Comparison of ENCODE assay signal across 7 cellular contexts in genomic region chr11:72111300-72111699, GRCh38. TPM values are rescaled to one million over a fixed set of nuclear protein-coding genes. Genes with fewer than 3 reads are reported as not detected.
DNase-seq lines count a peak whose midpoint lies in the region; FAIRE-seq and TF ChIP-seq lines count a peak whose summit lies in the region.

No MANE protein-coding gene starts in this region.

- H3K4me1 Mint-ChIP-seq in activated naive CD8-positive, alpha-beta T cell (ENCODE audit: low read depth): peaks cover 18% of the 10 kb centered on the region

- H3K36me3 ChIP-seq in HUES6 (ENCODE audit: control insufficient read depth, insufficient read depth, low read length): peaks cover 21% of the 10 kb centered on the region
- peaks cover 0 to 9% of the 10 kb centered on the region in 2 experiments for H3K36me3 ChIP-seq in keratinocyte (ENCODE audit: control insufficient read depth in 2 of 2, extremely low read depth in 1 of 2, insufficient read depth in 2 of 2, low read length in 2 of 2)
- H3K36me3 ChIP-seq in stomach smooth muscle (ENCODE audit: control insufficient read depth in 2 of 2, insufficient read depth in 2 of 2, low read length in 2 of 2): no peaks in the 10 kb centered on the region

- H3K36me3 Mint-ChIP-seq in activated naive CD8-positive, alpha-beta T cell: peaks cover 10% of the 10 kb centered on the region

- H3K9ac ChIP-seq in HUES6 (ENCODE audit: low read length) (peak overlapping the region; percentile 98), keratinocyte (ENCODE audit: control insufficient read depth, extremely low read depth, insufficient read depth, low read length) (peak overlapping the region; percentile 99), stomach smooth muscle (ENCODE audit: low read length in 2 of 2) (peak overlapping the region; percentile 91 to 100)

- H3K27ac ChIP-seq in HUES6 (ENCODE audit: low read depth, low read length): peak overlapping the region; percentile 28; the same call in 1 of the 2 replicates
- peak overlapping the region; percentile 99 for H3K27ac ChIP-seq in keratinocyte (ENCODE audit: control insufficient read depth, insufficient read depth, low read length)
- peak overlapping the region; percentile 100 for H3K27ac ChIP-seq in stomach smooth muscle (ENCODE audit: low read length)

- peaks cover 12% of the 10 kb centered on the region for H3K4me1 ChIP-seq in HUES6 (ENCODE audit: control insufficient read depth, insufficient read depth, low read length)
- peaks cover 42% of the 10 kb centered on the region for H3K4me1 ChIP-seq in keratinocyte (ENCODE audit: control insufficient read depth, extremely low read depth, insufficient read depth, low read length)
- peaks cover 17% of the 10 kb centered on the region for H3K4me1 ChIP-seq in stomach smooth muscle (ENCODE audit: control insufficient read depth, insufficient read depth, low read length)

- no peaks in the 10 kb centered on the region for H3K27me3 ChIP-seq in HUES6 (ENCODE audit: control insufficient read depth, insufficient read depth, low read length)
- H3K27me3 ChIP-seq in keratinocyte (ENCODE audit: control insufficient read depth, extremely low read depth, insufficient read depth, low read length): no peaks in the 10 kb centered on the region
- peaks cover 0 to under 1% of the 10 kb centered on the region in 2 donors for H3K27me3 ChIP-seq in stomach smooth muscle (ENCODE audit: control insufficient read depth in 1 of 2, insufficient read depth in 2 of 2, low read length in 2 of 2)

- no peak overlapping the region for H2AFZ ChIP-seq in keratinocyte (ENCODE audit: control insufficient read depth, low read length)

- TF ChIP-seq CTCF in keratinocyte (optimal IDR thresholded peaks at IDR 0.05 in 1 of 3, IDR thresholded peaks at IDR 0.05 in 1 of 3, conservative IDR thresholded peaks at IDR 0.05 in 1 of 3; ENCODE audit: extremely low read depth in 1 of 3, insufficient read depth in 2 of 3, low read length in 3 of 3): no peak

- peak overlapping the region; percentile 99 for H3K27ac Mint-ChIP-seq in activated naive CD8-positive, alpha-beta T cell

- H3K9me3 ChIP-seq in HUES6 (ENCODE audit: control insufficient read depth, insufficient read depth, low read depth, low read length) (no peaks in the 10 kb centered on the region), keratinocyte (ENCODE audit: control insufficient read depth, low read depth, low read length) (no peaks in the 10 kb centered on the region), stomach smooth muscle (ENCODE audit: control insufficient read depth in 2 of 2, low read length in 2 of 2) (no peaks in the 10 kb centered on the region)

- no peaks in the 10 kb centered on the region for H3K27me3 Mint-ChIP-seq in activated naive CD8-positive, alpha-beta T cell

- dilution Hi-C loops in keratinocyte (cut with MboI; ENCODE audit: extremely low pct_ligation_motif_present, low sequenced_read_pairs): no loop called here

- no peaks in the 10 kb centered on the region for H4K20me1 ChIP-seq in keratinocyte (ENCODE audit: control insufficient read depth, extremely low read depth, insufficient read depth, low read length)

- peaks cover 3% of the 10 kb centered on the region for H3K79me2 ChIP-seq in keratinocyte (ENCODE audit: control insufficient read depth, insufficient read depth, low read length)

- peak overlapping the region; percentile 95 for H3K4me3 Mint-ChIP-seq in activated naive CD8-positive, alpha-beta T cell

- FAIRE-seq in keratinocyte (lab: Jason Lieb, UNC) (no peak), RCC 7860 (lab: Jason Lieb, UNC) (no peak)

- H3K9me3 Mint-ChIP-seq in activated naive CD8-positive, alpha-beta T cell (ENCODE audit: low read depth): no peaks in the 10 kb centered on the region

- DNase-seq in keratinocyte (ENCODE audit: low read depth, low spot score) (no peak), RCC 7860 (ENCODE audit: low spot score) (no peak), Kasumi-1 (lab: John Stamatoyannopoulos, UW) (no peak), GOT3 (lab: John Stamatoyannopoulos, UW) (no peak)

- H3K9me1 ChIP-seq in keratinocyte (ENCODE audit: control insufficient read depth, extremely low read depth, insufficient read depth, low read length): no peaks in the 10 kb centered on the region

- H3K4me3 ChIP-seq in HUES6 (ENCODE audit: low read depth, low read length) (peak overlapping the region; percentile 75), keratinocyte (ENCODE audit: control insufficient read depth in 2 of 3, extremely low read depth in 1 of 3, insufficient read depth in 2 of 3, low read depth in 1 of 3, low read length in 3 of 3) (peak overlapping the region in 2 of 3 experiments; percentile 50 to 91), stomach smooth muscle (ENCODE audit: low read length in 2 of 2) (peak overlapping the region; percentile 64 to 92)

- H3K4me2 ChIP-seq in keratinocyte (ENCODE audit: control insufficient read depth, extremely low read depth, insufficient read depth, low read depth, low read length): peak overlapping the region; percentile 85

RNA-seq across cellular contexts. Expression of gene ANAPC15, which starts 1.2 kb away (rescaled TPM):
- polyA plus RNA-seq in keratinocyte: 42.1 to 90.8 TPM (median 70.9 TPM) in 3 replicates
- polyA plus RNA-seq in keratinocyte (2011; ENCODE audit: low read depth): 32.4 TPM
- polyA plus RNA-seq in keratinocyte (2011; cell fraction: cytosol; rRNA removed): 67.7 and 99.0 TPM in 2 replicates
- polyA plus RNA-seq in keratinocyte (2011; cell fraction: nucleus; rRNA removed): 24.9 and 32.3 TPM in 2 replicates
- polyA plus RNA-seq in keratinocyte (2012; ENCODE audit: low replicate concordance): 30.4 and 94.9 TPM in 2 replicates
- polyA minus RNA-seq in keratinocyte: 33.1 to 60.4 TPM (median 34.0 TPM) in 3 replicates
- polyA minus RNA-seq in keratinocyte (2011; cell fraction: cytosol; rRNA and poly(A)+ RNA removed): 16.9 TPM
- polyA minus RNA-seq in keratinocyte (2011; cell fraction: nucleus; rRNA and poly(A)+ RNA removed): 3.2 and 6.1 TPM in 2 replicates

RNA-seq across cellular contexts. Expression of gene TOMT, which starts 5.6 kb away (rescaled TPM):
- not detected in 3 replicates for polyA plus RNA-seq in keratinocyte
- polyA plus RNA-seq in keratinocyte (2011; ENCODE audit: low read depth): not detected
- not detected in 2 replicates for polyA plus RNA-seq in keratinocyte (2011; cell fraction: cytosol; rRNA removed)
- polyA plus RNA-seq in keratinocyte (2011; cell fraction: nucleus; rRNA removed): not detected in 2 replicates
- polyA plus RNA-seq in keratinocyte (2012; ENCODE audit: low replicate concordance): not detected in 2 replicates
- not detected in 3 replicates for polyA minus RNA-seq in keratinocyte
- polyA minus RNA-seq in keratinocyte (2011; cell fraction: cytosol; rRNA and poly(A)+ RNA removed): not detected
- not detected in 2 replicates for polyA minus RNA-seq in keratinocyte (2011; cell fraction: nucleus; rRNA and poly(A)+ RNA removed)

RNA-seq across cellular contexts. Expression of gene LAMTOR1, which starts 8.2 kb away (rescaled TPM):
- 88.5 to 151 TPM (median 131 TPM) in 3 replicates for polyA plus RNA-seq in keratinocyte
- polyA plus RNA-seq in keratinocyte (2011; ENCODE audit: low read depth): 8.6 TPM
- 134 and 162 TPM in 2 replicates for polyA plus RNA-seq in keratinocyte (2011; cell fraction: cytosol; rRNA removed)
- 63.4 and 68.9 TPM in 2 replicates for polyA plus RNA-seq in keratinocyte (2011; cell fraction: nucleus; rRNA removed)
- polyA plus RNA-seq in keratinocyte (2012; ENCODE audit: low replicate concordance): 82.4 and 135 TPM in 2 replicates
- polyA minus RNA-seq in keratinocyte: 210 to 319 TPM (median 261 TPM) in 3 replicates
- polyA minus RNA-seq in keratinocyte (2011; cell fraction: cytosol; rRNA and poly(A)+ RNA removed): 159 TPM
- 28.0 and 29.3 TPM in 2 replicates for polyA minus RNA-seq in keratinocyte (2011; cell fraction: nucleus; rRNA and poly(A)+ RNA removed)

RNA-seq across cellular contexts. Expression of gene FOLR3, which starts 24.2 kb away (rescaled TPM):
- polyA plus RNA-seq in keratinocyte: 21.0 to 74.6 TPM (median 23.5 TPM) in 3 replicates
- 61.0 TPM for polyA plus RNA-seq in keratinocyte (2011; ENCODE audit: low read depth)
- 46.2 and 68.6 TPM in 2 replicates for polyA plus RNA-seq in keratinocyte (2011; cell fraction: cytosol; rRNA removed)
- 49.4 and 69.7 TPM in 2 replicates for polyA plus RNA-seq in keratinocyte (2011; cell fraction: nucleus; rRNA removed)
- 33.1 and 102 TPM in 2 replicates for polyA plus RNA-seq in keratinocyte (2012; ENCODE audit: low replicate concordance)
- polyA minus RNA-seq in keratinocyte: 10.5 to 37.4 TPM (median 11.6 TPM) in 3 replicates
- polyA minus RNA-seq in keratinocyte (2011; cell fraction: cytosol; rRNA and poly(A)+ RNA removed): 29.5 TPM
- 19.4 and 19.9 TPM in 2 replicates for polyA minus RNA-seq in keratinocyte (2011; cell fraction: nucleus; rRNA and poly(A)+ RNA removed)

RNA-seq across cellular contexts. Expression of gene LRRC51, which starts 30.6 kb away (rescaled TPM):
- 4.2 to 6.7 TPM (median 5.2 TPM) in 3 replicates for polyA plus RNA-seq in keratinocyte
- polyA plus RNA-seq in keratinocyte (2011; ENCODE audit: low read depth): 3.5 TPM
- polyA plus RNA-seq in keratinocyte (2011; cell fraction: cytosol; rRNA removed): 3.3 and 4.0 TPM in 2 replicates
- polyA plus RNA-seq in keratinocyte (2011; cell fraction: nucleus; rRNA removed): 2.7 and 4.0 TPM in 2 replicates
- polyA plus RNA-seq in keratinocyte (2012; ENCODE audit: low replicate concordance): 2.3 and 6.0 TPM in 2 replicates
- polyA minus RNA-seq in keratinocyte: 0.66 to 10.5 TPM (median 3.7 TPM) in 3 replicates
- polyA minus RNA-seq in keratinocyte (2011; cell fraction: cytosol; rRNA and poly(A)+ RNA removed): 3.1 TPM
- 0.74 and 1.6 TPM in 2 replicates for polyA minus RNA-seq in keratinocyte (2011; cell fraction: nucleus; rRNA and poly(A)+ RNA removed)

Comparison
In these comparisons a context has a peak if more than half of its experiments do, and no peak if none do; other contexts are left out.
1. H3K27ac ChIP-seq: peak in every context shown above with its lines; median percentile 100 in stomach smooth muscle; 99 in keratinocyte; 28 in HUES6.